ENCODE assay signal across 30 cellular contexts in genomic region chr2:212638694-212639093, GRCh38.
"Had no signal": no experiment of that assay in that cellular context is flagged by ENCODE, and none has a peak within 500 bp of the region (broad histone marks: within the 10 kb centered on the region; RNA-seq: fewer than 3 reads in every experiment).

No MANE protein-coding gene starts in this region.

- H3K4me3 ChIP-seq: adrenal gland, ascending aorta, body of pancreas, breast epithelium, cardiac muscle cell had no signal

- ATAC-seq: activated naive CD4-positive, alpha-beta T cell treated with anti-CD3 and anti-CD28 coated beads, Interleukin-2, amount 50 U/mL, for 72 hours; activated naive CD8-positive, alpha-beta T cell treated with anti-CD3 and anti-CD28 coated beads, Interleukin-2, amount 50 U/mL, for 24 hours; activated T-cell treated with anti-CD3 and anti-CD28 coated beads, Interleukin-2, amount 50 U/mL, for 4 hours; activated T-cell treated with anti-CD3 and anti-CD28 coated beads, Interleukin-2, amount 50 U/mL, for 72 hours; activated T-helper 17 cell treated with anti-CD3 and anti-CD28 coated beads, Interleukin-2, amount 50 U/mL, for 72 hours; body of pancreas had no signal

- H3K27ac ChIP-seq: adrenal gland, ascending aorta, body of pancreas, brain microvascular endothelial cell, breast epithelium, cardiac muscle cell had no signal

- H3K9me3 ChIP-seq: adrenal gland, body of pancreas, breast epithelium had no signal

- H3K36me3 ChIP-seq: adrenal gland, ascending aorta, brain microvascular endothelial cell, breast epithelium, cardiac muscle cell had no signal

- H3K4me1 ChIP-seq: adrenal gland, ascending aorta, body of pancreas, breast epithelium had no signal

- H3K27me3 ChIP-seq: adrenal gland, ascending aorta, body of pancreas, brain microvascular endothelial cell, breast epithelium, cardiac muscle cell had no signal

- DNase-seq: activated effector memory CD4-positive, alpha-beta T cell treated with anti-CD3 and anti-CD28 coated beads, Interleukin-2, amount 50 U/mL, for 16 hours; activated effector memory CD4-positive, alpha-beta T cell treated with Interleukin-2 at 50 U/mL for 16 hours; activated gamma-delta T cell; activated gamma-delta T cell treated with Interleukin-2 at 50 U/mL for 16 hours; activated naive CD4-positive, alpha-beta T cell; activated naive CD4-positive, alpha-beta T cell treated with anti-CD3 and anti-CD28 coated beads for 36 hours; activated naive CD4-positive, alpha-beta T cell treated with anti-CD3 and anti-CD28 coated beads, Interleukin-2, amount 10 ng/mL, durations not matched to agents 7 days and 5 days; activated naive CD4-positive, alpha-beta T cell treated with anti-CD3 and anti-CD28 coated beads, Interleukin-2, amount 50 U/mL, for 16 hours; activated naive CD4-positive, alpha-beta T cell treated with Interleukin-2 at 50 U/mL for 16 hours; activated naive CD8-positive, alpha-beta T cell treated with anti-CD3 and anti-CD28 coated beads for 36 hours; activated naive CD8-positive, alpha-beta T cell treated with anti-CD3 and anti-CD28 coated beads, Interleukin-2, amount 10 ng/mL, durations not matched to agents 7 days and 5 days; activated naive CD8-positive, alpha-beta T cell treated with anti-CD3 and anti-CD28 coated beads, Interleukin-2, amount 50 U/mL, for 24 hours; activated T-cell treated with anti-CD3 and anti-CD28 coated beads, Interleukin-2, amount 50 U/mL, for 4 hours; activated T-cell treated with anti-CD3 and anti-CD28 coated beads, Interleukin-2, amount 50 U/mL, for 48 hours; activated T-cell treated with anti-CD3 and anti-CD28 coated beads, Interleukin-2, amount 50 U/mL, for 72 hours; adrenal gland; amniotic stem cell; amygdala; anterior cingulate cortex; aorta; body of pancreas; brain microvascular endothelial cell; caudate nucleus; central memory CD4-positive, alpha-beta T cell; cerebellar nuclear complex had no signal
